19 cellular contexts compared by ENCODE assay signal in genomic region chr4:52748432-52748831, GRCh38. TPM values are rescaled to one million over a fixed set of nuclear protein-coding genes. Genes with fewer than 3 reads are reported as not detected.
DNase-seq lines count a peak whose midpoint lies in the region; ATAC-seq lines count a peak whose summit lies in the region.
"Had no signal": no experiment of that assay in that cellular context is flagged by ENCODE, and none has a peak within 500 bp of the region (broad histone marks: within the 10 kb centered on the region; RNA-seq: fewer than 3 reads in every experiment).

No MANE protein-coding gene starts in this region.

- ATAC-seq in GM19324 (IDR thresholded peaks at IDR 0.05; ENCODE audit: low FRiP score, unreplicated experiment) (peak; percentile 74), HG02623 (IDR thresholded peaks at IDR 0.05; ENCODE audit: unreplicated experiment) (peak; percentile 63), left colon (no peak)
- no peak for ATAC-seq in activated CD8-positive, alpha-beta T cell treated with anti-CD3 and anti-CD28 coated beads, Interleukin-2, amount 10 ng/mL, durations not matched to agents 7 days and 5 days
- ATAC-seq: activated T-cell treated with anti-CD3 and anti-CD28 coated beads, Interleukin-2, amount 50 U/mL, for 72 hours had no signal

- H3K4me3 Mint-ChIP-seq in activated CD8-positive, alpha-beta T cell treated with anti-CD3 and anti-CD28 coated beads, Interleukin-2, amount 10 ng/mL, durations not matched to agents 7 days and 5 days, result no peak overlapping the region
- H3K4me3 Mint-ChIP-seq in activated CD4-positive, alpha-beta memory T cell treated with anti-CD3 and anti-CD28 coated beads, Interleukin-2, amount 10 ng/mL, durations not matched to agents 7 days and 5 days, result no peak overlapping the region
- H3K4me3 Mint-ChIP-seq: activated T-cell treated with anti-CD3 and anti-CD28 coated beads, Interleukin-2, amount 50 U/mL, for 72 hours had no signal

- H3K9me3 Mint-ChIP-seq in activated CD8-positive, alpha-beta T cell treated with anti-CD3 and anti-CD28 coated beads, Interleukin-2, amount 10 ng/mL, durations not matched to agents 7 days and 5 days (ENCODE audit: insufficient read depth), result no peaks in the 10 kb centered on the region
- H3K9me3 Mint-ChIP-seq in activated CD4-positive, alpha-beta memory T cell treated with anti-CD3 and anti-CD28 coated beads, Interleukin-2, amount 10 ng/mL, durations not matched to agents 7 days and 5 days, result no peaks in the 10 kb centered on the region
- H3K9me3 Mint-ChIP-seq: activated T-cell treated with anti-CD3 and anti-CD28 coated beads, Interleukin-2, amount 50 U/mL, for 72 hours had no signal

- POLR2A ChIA-PET in activated CD8-positive, alpha-beta T cell treated with anti-CD3 and anti-CD28 coated beads, Interleukin-2, amount 10 ng/mL, durations not matched to agents 7 days and 5 days (lab: Charles Lee), result no interaction called here
- POLR2A ChIA-PET in activated CD4-positive, alpha-beta memory T cell treated with anti-CD3 and anti-CD28 coated beads, Interleukin-2, amount 10 ng/mL, durations not matched to agents 7 days and 5 days (lab: Charles Lee), result no interaction called here

- DNase-seq in NCI-H187 (lab: John Stamatoyannopoulos, UW), result peak; percentile 37 to 55
- DNase-seq in left colon, result peak; percentile 8 to 28
- DNase-seq in HK-2 (ENCODE audit: unreplicated experiment), result no peak
- no peak for DNase-seq in activated CD8-positive, alpha-beta T cell treated with anti-CD3 and anti-CD28 coated beads, Interleukin-2, amount 10 ng/mL, durations not matched to agents 7 days and 5 days
- no peak for DNase-seq in activated CD8-positive, alpha-beta memory T cell treated with anti-CD3 and anti-CD28 coated beads, Interleukin-2, amount 50 U/mL, for 4 hours
- DNase-seq in activated CD4-positive, alpha-beta memory T cell treated with anti-CD3 and anti-CD28 coated beads, Interleukin-2, amount 10 ng/mL, durations not matched to agents 7 days and 5 days, result no peak
- DNase-seq: activated CD4-positive, alpha-beta T cell treated with anti-CD3 and anti-CD28 coated beads, Interleukin-2, amount 50 U/mL, for 4 hours; activated T-cell treated with anti-CD3 and anti-CD28 coated beads, Interleukin-2, amount 50 U/mL, for 72 hours; BE2C; caudate nucleus; effector CD8-positive, alpha-beta T cell; kidney; midbrain; NCI-H1105; sigmoid colon; stimulated activated CD4-positive, alpha-beta T cell treated with anti-CD3 and anti-CD28 coated beads, Interleukin-2, amount 100 ng/mL, for 48 hours; SW 1271 had no signal

- peaks cover 41% of the 10 kb centered on the region for H3K27me3 Mint-ChIP-seq in activated CD8-positive, alpha-beta T cell treated with anti-CD3 and anti-CD28 coated beads, Interleukin-2, amount 10 ng/mL, durations not matched to agents 7 days and 5 days (ENCODE audit: low read depth)
- H3K27me3 Mint-ChIP-seq in activated CD4-positive, alpha-beta memory T cell treated with anti-CD3 and anti-CD28 coated beads, Interleukin-2, amount 10 ng/mL, durations not matched to agents 7 days and 5 days, result peaks cover 42% of the 10 kb centered on the region

- H3K27ac Mint-ChIP-seq in activated CD8-positive, alpha-beta T cell treated with anti-CD3 and anti-CD28 coated beads, Interleukin-2, amount 10 ng/mL, durations not matched to agents 7 days and 5 days, result no peak overlapping the region
- no peak overlapping the region for H3K27ac Mint-ChIP-seq in activated CD4-positive, alpha-beta memory T cell treated with anti-CD3 and anti-CD28 coated beads, Interleukin-2, amount 10 ng/mL, durations not matched to agents 7 days and 5 days
- H3K27ac Mint-ChIP-seq: activated T-cell treated with anti-CD3 and anti-CD28 coated beads, Interleukin-2, amount 50 U/mL, for 72 hours had no signal

- intact Hi-C loops in left colon (cut with DNase I, micrococcal nuclease), result no loop called here

- peaks cover 7% of the 10 kb centered on the region for H3K4me1 Mint-ChIP-seq in activated CD8-positive, alpha-beta T cell treated with anti-CD3 and anti-CD28 coated beads, Interleukin-2, amount 10 ng/mL, durations not matched to agents 7 days and 5 days (ENCODE audit: low read depth)
- H3K4me1 Mint-ChIP-seq in activated CD4-positive, alpha-beta memory T cell treated with anti-CD3 and anti-CD28 coated beads, Interleukin-2, amount 10 ng/mL, durations not matched to agents 7 days and 5 days, result peaks cover 10% of the 10 kb centered on the region

- H3K36me3 Mint-ChIP-seq in activated CD8-positive, alpha-beta T cell treated with anti-CD3 and anti-CD28 coated beads, Interleukin-2, amount 10 ng/mL, durations not matched to agents 7 days and 5 days (ENCODE audit: low read depth), result no peaks in the 10 kb centered on the region
- peaks cover 4% of the 10 kb centered on the region for H3K36me3 Mint-ChIP-seq in activated CD4-positive, alpha-beta memory T cell treated with anti-CD3 and anti-CD28 coated beads, Interleukin-2, amount 10 ng/mL, durations not matched to agents 7 days and 5 days (ENCODE audit: low read depth)

- CTCF ChIA-PET in activated CD8-positive, alpha-beta T cell treated with anti-CD3 and anti-CD28 coated beads, Interleukin-2, amount 10 ng/mL, durations not matched to agents 7 days and 5 days (lab: Charles Lee), result interaction anchor here (1.6 kb wide), 1 partner anchor 41 kb away, joined by 3 read pairs; no protein-coding TSS in a partner anchor
- CTCF ChIA-PET in activated CD4-positive, alpha-beta memory T cell treated with anti-CD3 and anti-CD28 coated beads, Interleukin-2, amount 10 ng/mL, durations not matched to agents 7 days and 5 days (lab: Charles Lee), result no interaction called here

RNA-seq across cellular contexts. Expression of gene ERVMER34-1, which starts 2.8 kb away (rescaled TPM):
- total RNA-seq in left colon, result under 1 TPM; 0.52 to 0.59 TPM
- not detected for total RNA-seq in activated CD8-positive, alpha-beta T cell treated with anti-CD3 and anti-CD28 coated beads, Interleukin-2, amount 10 ng/mL, durations not matched to agents 7 days and 5 days
- not detected for total RNA-seq in activated CD4-positive, alpha-beta memory T cell treated with anti-CD3 and anti-CD28 coated beads, Interleukin-2, amount 10 ng/mL, durations not matched to agents 7 days and 5 days
- total RNA-seq: sigmoid colon had no signal

Comparison
In these comparisons a context has a peak if more than half of its experiments do, and no peak if none do; other contexts are left out.
1. ATAC-seq: peak in GM19324 (single experiment) and HG02623 (single experiment); none in left colon (single experiment) and activated CD8-positive, alpha-beta T cell treated with anti-CD3 and anti-CD28 coated beads, Interleukin-2, amount 10 ng/mL, durations not matched to agents 7 days and 5 days (single experiment).
2. DNase-seq: peak in NCI-H187 (2 of 2) and left colon (2 of 2); none in HK-2 (single experiment), activated CD8-positive, alpha-beta T cell treated with anti-CD3 and anti-CD28 coated beads, Interleukin-2, amount 10 ng/mL, durations not matched to agents 7 days and 5 days (single experiment), activated CD8-positive, alpha-beta memory T cell treated with anti-CD3 and anti-CD28 coated beads, Interleukin-2, amount 50 U/mL, for 4 hours (single experiment) and activated CD4-positive, alpha-beta memory T cell treated with anti-CD3 and anti-CD28 coated beads, Interleukin-2, amount 10 ng/mL, durations not matched to agents 7 days and 5 days (single experiment).